8 cellular contexts compared by ENCODE assay signal in the genomic region with DNA sequence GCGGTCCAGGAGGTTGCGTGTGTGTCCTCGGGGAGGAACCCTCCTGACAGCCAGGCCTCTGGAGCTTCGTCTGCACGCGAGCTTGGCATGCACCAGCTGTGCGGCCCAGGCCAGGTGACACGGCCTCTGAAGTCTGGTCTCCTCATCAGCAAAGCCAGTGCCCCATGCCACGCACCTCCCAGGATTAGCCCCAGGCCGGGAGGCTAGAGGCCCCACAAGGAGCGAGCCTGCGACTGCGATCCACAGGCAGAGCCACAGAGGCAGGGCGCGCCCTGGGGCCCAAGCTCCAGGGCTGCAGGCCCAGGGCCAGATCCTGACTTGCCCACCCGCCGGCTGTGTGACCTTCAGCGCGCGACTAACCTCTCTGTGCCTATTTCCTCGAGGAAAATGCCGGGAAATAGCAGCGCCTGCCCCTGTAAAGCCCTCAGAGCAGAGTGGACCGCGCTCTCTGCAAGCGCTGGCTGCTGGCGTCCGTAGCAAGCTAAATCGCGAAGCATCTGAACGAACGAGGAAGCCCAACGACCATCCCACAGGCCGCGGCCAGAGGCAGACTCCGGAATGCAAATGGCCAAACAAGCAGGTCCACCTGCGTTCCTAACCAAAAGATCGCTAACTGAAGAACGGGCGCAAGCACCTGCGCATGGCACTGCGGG. TPM values are rescaled to one million over a fixed set of nuclear protein-coding genes. Genes with fewer than 3 reads are reported as not detected.
DNase-seq lines count a peak whose midpoint lies in the region; ATAC-seq and TF ChIP-seq lines count a peak whose summit lies in the region.

No MANE protein-coding gene starts in this region.

- H3K9me3 ChIP-seq in DOHH2 (ENCODE audit: control insufficient read depth, insufficient read depth, low read length) = no peaks in the 10 kb centered on the region
- H3K9me3 ChIP-seq in HUES64 (ENCODE audit: insufficient read depth, low read depth, low read length) = no peaks in the 10 kb centered on the region
- no peaks in the 10 kb centered on the region for H3K9me3 ChIP-seq in duodenal mucosa (ENCODE audit: control insufficient read depth in 1 of 2, low read length in 2 of 2)

- peak in 2 of 3 donors; percentile 18 to 26 for ATAC-seq in natural killer cell

- H3K4me3 Mint-ChIP-seq in natural killer cell = peak overlapping the region; percentile 86

- H3K9ac ChIP-seq in HUES64 (ENCODE audit: low read depth, low read length) = peak overlapping the region; percentile 68
- H3K9ac ChIP-seq in duodenal mucosa (ENCODE audit: low read depth in 1 of 2, low read length in 2 of 2) = peak overlapping the region; percentile 68 to 70

- peaks cover 35% of the 10 kb centered on the region for H3K79me2 ChIP-seq in DOHH2 (ENCODE audit: control insufficient read depth, low read length)

- WGBS in HUES64 = 44% methylated on average over 42 of the region's 42 CpGs

- H3K27ac Mint-ChIP-seq in natural killer cell = peak overlapping the region; percentile 74 to 83

- H3K27ac ChIP-seq in DOHH2 (ENCODE audit: low read depth, low read length) (no peak overlapping the region), HUES64 (ENCODE audit: low read depth, low read length) (no peak overlapping the region), duodenal mucosa (ENCODE audit: low read depth, low read length) (peak overlapping the region; percentile 78)

- intact Hi-C loops in natural killer cell (cut with micrococcal nuclease) = no loop called here

- H3K36me3 Mint-ChIP-seq in natural killer cell = no peaks in the 10 kb centered on the region

- H3K36me3 ChIP-seq in DOHH2 (ENCODE audit: control insufficient read depth, low read length) (peaks cover 25% of the 10 kb centered on the region), HUES64 (ENCODE audit: insufficient read depth, low read length) (peaks cover 29% of the 10 kb centered on the region; the same call in 1 of the 2 replicates), duodenal mucosa (ENCODE audit: control insufficient read depth in 1 of 2, insufficient read depth in 2 of 2, low read length in 2 of 2) (peaks cover 19 to 35% of the 10 kb centered on the region in 2 donors)

- H3K27me3 ChIP-seq in DOHH2 (ENCODE audit: control insufficient read depth, low read length) (no peaks in the 10 kb centered on the region), HUES64 (ENCODE audit: insufficient read depth, low read length) (0 out of 2 replicates have a peak, but pooled peaks cover 2% of the 10 kb centered on the region), duodenal mucosa (ENCODE audit: control insufficient read depth in 1 of 2, insufficient read depth in 2 of 2, low read length in 2 of 2) (no peaks in the 10 kb centered on the region)

- TF ChIP-seq CTCF in DOHH2 (IDR thresholded peaks at IDR 0.05; ENCODE audit: low read depth, low read length, poor library complexity, severe bottlenecking) (no peak), natural killer cell (IDR thresholded peaks at IDR 0.05) (no peak)

- peak overlapping the region; percentile 78 for H3K4me3 ChIP-seq in DOHH2 (ENCODE audit: low read length)
- H3K4me3 ChIP-seq in HUES64 (ENCODE audit: low read length) = peak overlapping the region; percentile 69
- peak overlapping the region; percentile 74 to 79 for H3K4me3 ChIP-seq in duodenal mucosa (ENCODE audit: low read depth in 1 of 2, low read length in 2 of 2)

- H4K20me1 ChIP-seq in DOHH2 (ENCODE audit: control insufficient read depth, insufficient read depth, low read depth, low read length) = no peaks in the 10 kb centered on the region; the same call in 1 of the 2 replicates

- DNase-seq in natural killer cell (no peak), iPS-NIHi7 (ENCODE audit: extremely low spot score) (no peak), NCI-H1436 treated with DMSO at 0.1 percent for 48 hours (lab: John Stamatoyannopoulos, UW) (no peak), AML-193 (lab: John Stamatoyannopoulos, UW) (no peak), CD1c-positive myeloid dendritic cell (ENCODE audit: extremely low spot score) (no peak)

- no peaks in the 10 kb centered on the region for H3K9me2 ChIP-seq in DOHH2 (replicated peaks; ENCODE audit: control insufficient read depth, low read length)

- no peaks in the 10 kb centered on the region for H3K27me3 Mint-ChIP-seq in natural killer cell (ENCODE audit: low read depth in 2 of 2)

- H3K4me1 Mint-ChIP-seq in natural killer cell = peaks cover 17 to 28% of the 10 kb centered on the region in 2 donors

- H3F3A ChIP-seq in DOHH2 (ENCODE audit: control insufficient read depth, insufficient read depth) = peaks cover 6% of the 10 kb centered on the region; the same call in 1 of the 2 replicates

- no peaks in the 10 kb centered on the region for H3K9me3 Mint-ChIP-seq in natural killer cell

- peak overlapping the region; percentile 66 for H3K4me2 ChIP-seq in DOHH2 (ENCODE audit: low read length)

- H3K4me1 ChIP-seq in DOHH2 (ENCODE audit: control insufficient read depth, low read length) (peaks cover 33% of the 10 kb centered on the region), HUES64 (ENCODE audit: insufficient read depth, low read length) (no peaks in the 10 kb centered on the region), duodenal mucosa (ENCODE audit: control insufficient read depth in 1 of 2, insufficient read depth in 2 of 2, low read length in 2 of 2) (peaks cover 13 to 18% of the 10 kb centered on the region in 2 donors)

RNA-seq across cellular contexts. Expression of a gene that starts 0.5 kb away (rescaled TPM):
- 18.3 TPM for polyA plus RNA-seq in HUES64 (2013, experiment 1 of 2)
- 14.0 TPM for polyA plus RNA-seq in HUES64 (2013, experiment 2 of 2)
- 10 to 100 TPM; 30.9 to 48.7 (median 44.2) TPM for total RNA-seq in natural killer cell

RNA-seq across cellular contexts. Expression of a gene that starts 53.0 kb away (rescaled TPM):
- 11.6 TPM for polyA plus RNA-seq in HUES64 (2013, experiment 1 of 2)
- 17.1 TPM for polyA plus RNA-seq in HUES64 (2013, experiment 2 of 2)
- total RNA-seq in natural killer cell = 10 to 100 TPM; 82.4 to 92.7 (median 87.4) TPM
